ENCODE assay signal across 29 cellular contexts in genomic region chr3:155608237-155608636, GRCh38.
"Had no signal": no experiment of that assay in that cellular context is flagged by ENCODE, and none has a peak within 500 bp of the region (broad histone marks: within the 10 kb centered on the region; RNA-seq: fewer than 3 reads in every experiment).

No MANE protein-coding gene starts in this region.

- H3K9me3 ChIP-seq: Peyer's patch, SJSA1 had no signal

- H3K4me1 ChIP-seq: Peyer's patch, SJSA1 had no signal

- ATAC-seq: activated CD8-positive, alpha-beta T cell treated with anti-CD3 and anti-CD28 coated beads, Interleukin-2, amount 10 ng/mL, durations not matched to agents 7 days and 5 days; activated naive CD4-positive, alpha-beta T cell treated with anti-CD3 and anti-CD28 coated beads, Interleukin-2, amount 50 U/mL, for 72 hours; SK-N-SH treated with all-trans-retinoic acid at 6 μM for 48 hours had no signal

- H3K36me3 ChIP-seq: Peyer's patch, SJSA1 had no signal

- H3K27me3 Mint-ChIP-seq: activated T-cell treated with anti-CD3 and anti-CD28 coated beads, Interleukin-2, amount 50 U/mL, for 24 hours had no signal

- H3K27ac ChIP-seq: Peyer's patch, RWPE1, SJSA1 had no signal

- H3K4me3 ChIP-seq: Peyer's patch, SJSA1 had no signal

- FAIRE-seq: astrocyte had no signal

- H3K4me3 Mint-ChIP-seq: activated CD8-positive, alpha-beta T cell treated with anti-CD3 and anti-CD28 coated beads, Interleukin-2, amount 10 ng/mL, durations not matched to agents 7 days and 5 days; activated T-cell treated with anti-CD3 and anti-CD28 coated beads, Interleukin-2, amount 50 U/mL, for 24 hours; activated T-helper 1 cell treated with anti-CD3 and anti-CD28 coated beads, Interleukin-12 subunit alpha, Interleukin-12 subunit beta, Interleukin-2, Interleukin-4 antibody, amounts not matched to agents 30 ng/mL and 10 ng/mL and 1 ng/mL, durations not matched to agents 14 hours and 24 hours and 36 hours; brain; T-helper 2 cell treated with Interferon-gamma antibody and Interleukin-4, amounts not matched to agents 5 μg/mL and 100 μg/mL, for 36 hours had no signal

- H3K27ac Mint-ChIP-seq: activated CD8-positive, alpha-beta T cell treated with anti-CD3 and anti-CD28 coated beads, Interleukin-2, amount 10 ng/mL, durations not matched to agents 7 days and 5 days; activated naive CD4-positive, alpha-beta T cell treated with anti-CD3 and anti-CD28 coated beads, Interleukin-2, amount 50 U/mL, for 72 hours; activated T-cell treated with anti-CD3 and anti-CD28 coated beads, Interleukin-2, amount 50 U/mL, for 24 hours; activated T-helper 1 cell treated with anti-CD3 and anti-CD28 coated beads, Interleukin-12 subunit alpha, Interleukin-12 subunit beta, Interleukin-2, Interleukin-4 antibody, amounts not matched to agents 30 ng/mL and 10 ng/mL and 1 ng/mL, durations not matched to agents 14 hours and 24 hours and 36 hours; T-helper 2 cell treated with Interferon-gamma antibody and Interleukin-4, amounts not matched to agents 5 μg/mL and 100 μg/mL, for 36 hours had no signal

- H3K27me3 ChIP-seq: Peyer's patch, SJSA1 had no signal

- DNase-seq: activated CD4-positive, alpha-beta T cell treated with anti-CD3 and anti-CD28 coated beads for 48 hours; activated CD4-positive, alpha-beta T cell treated with anti-CD3 and anti-CD28 coated beads, Interleukin-2, amount 50 U/mL, for 4 hours; activated CD4-positive, CD25-positive, alpha-beta regulatory T cell treated with anti-CD3 and anti-CD28 coated beads, Interleukin-2, amount 50 U/mL, for 72 hours; activated CD8-positive, alpha-beta memory T cell treated with anti-CD3 and anti-CD28 coated beads, Interleukin-2, amount 50 U/mL, for 48 hours; activated CD8-positive, alpha-beta T cell treated with anti-CD3 and anti-CD28 coated beads, Interleukin-2, amount 10 ng/mL, durations not matched to agents 7 days and 5 days; activated effector memory CD4-positive, alpha-beta T cell treated with Interleukin-2 at 50 U/mL for 16 hours; activated naive CD4-positive, alpha-beta T cell treated with Interleukin-2 at 50 U/mL for 16 hours; activated T-cell treated with anti-CD3 and anti-CD28 coated beads, Interleukin-2, amount 50 U/mL, for 24 hours; amygdala; Kasumi-1; KBM-7; NCI-H1105 treated with DMSO at 0.1 percent for 48 hours; NCI-H1436 treated with DMSO at 0.1 percent for 48 hours; NCI-H187; NCI-H2081; NCI-H510A treated with DMSO at 0.1 percent for 48 hours; NCI-H69; NK-92 treated with Interleukin-12 subunit alpha and Interleukin-12 subunit beta, amount 100 ng/mL, for 24 hours; Peyer's patch; Right ventricle myocardium superior; SW 1271 had no signal
